ENCODE assay signal across 1 cellular context in the genomic region with DNA sequence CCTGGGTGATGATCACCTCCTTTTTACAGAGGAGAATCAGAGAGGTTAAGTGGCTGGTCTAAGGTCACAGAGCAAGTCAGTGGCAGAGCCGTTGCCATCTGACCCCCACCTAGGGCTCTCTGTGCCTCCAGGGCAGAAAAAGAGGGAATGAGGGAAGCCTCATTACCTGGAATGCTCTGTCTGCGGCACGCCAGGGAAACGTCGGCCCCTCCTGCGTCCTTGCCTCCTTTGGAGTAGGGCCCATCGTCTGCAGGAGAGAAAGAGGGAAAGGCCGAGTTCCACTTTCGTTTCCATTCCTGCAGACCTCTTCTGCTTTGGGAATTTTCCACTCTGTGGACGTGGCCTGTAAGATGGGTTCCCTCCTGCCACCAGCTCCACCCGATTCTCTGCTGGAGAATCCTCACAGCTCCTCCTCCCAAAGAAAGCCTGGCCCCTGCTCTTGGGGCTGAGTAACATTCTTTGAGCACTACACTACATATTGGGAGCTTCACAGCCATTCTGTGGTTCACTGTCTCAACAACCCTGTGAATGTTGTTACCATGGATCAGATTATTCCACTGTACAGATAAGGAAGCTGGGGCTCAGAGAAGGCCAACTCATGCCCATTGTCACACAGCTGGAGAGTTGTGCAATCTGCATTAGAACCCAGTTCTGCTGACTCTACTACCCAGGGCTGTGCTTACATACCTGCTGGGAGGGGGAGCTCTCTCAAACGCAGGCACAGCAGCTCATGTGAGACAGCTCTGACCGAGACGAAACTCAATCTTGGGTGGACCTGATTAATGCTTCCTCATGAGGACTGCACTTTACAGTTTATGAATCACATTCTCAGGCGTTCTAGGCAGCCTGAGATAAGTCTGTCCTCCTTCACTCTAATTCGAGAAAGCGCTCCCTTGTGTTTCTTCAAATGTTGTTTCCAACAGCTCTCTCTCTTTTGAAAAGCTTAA.
TF ChIP-seq lines count a peak whose summit lies in the region.

No MANE protein-coding gene starts in this region.

TF ChIP-seq in HepG2, 621 proteins besides CTCF, POLR2A, EP300 and RAD21:
- TF ChIP-seq ZNF768 (CRISPR knock-in tag; IDR thresholded peaks at IDR 0.05) (peak; percentile 93), PLRG1 (conservative IDR thresholded peaks at IDR 0.05) (no peak), CEBPB (IDR thresholded peaks at IDR 0.05; ENCODE audit: borderline replicate concordance, low read depth, low read length) (peak; percentile 46)
